ENCODE assay signal across 28 cellular contexts in genomic region chr1:25040122-25040685, GRCh38.
"Had no signal": no experiment of that assay in that cellular context is flagged by ENCODE, and none has a peak within 500 bp of the region (broad histone marks: within the 10 kb centered on the region; RNA-seq: fewer than 3 reads in every experiment).

No MANE protein-coding gene starts in this region.

- H3K27ac Mint-ChIP-seq: effector memory CD8-positive, alpha-beta T cell; memory B cell; type B pancreatic cell had no signal

- H3K9me3 Mint-ChIP-seq: effector memory CD8-positive, alpha-beta T cell; immature natural killer cell; memory B cell; natural killer cell treated with Interleukin-12 subunit alpha and Interleukin-12 subunit beta and Interleukin-15 and Interleukin-18, amount 100 ng/mL, for 72 hours; neural crest cell; stimulated activated effector memory CD8-positive, alpha-beta T cell treated with anti-CD3 and anti-CD28 coated beads, Interleukin-12 subunit alpha, Interleukin-12 subunit beta, amount 100 ng/mL, for 72 hours; type B pancreatic cell had no signal

- H3K9me3 ChIP-seq: esophagus squamous epithelium, neutrophil, prostate gland, sigmoid colon, testis, tibial artery had no signal

- ATAC-seq: effector memory CD8-positive, alpha-beta T cell; heart right ventricle; natural killer cell treated with Interleukin-12 subunit alpha and Interleukin-12 subunit beta and Interleukin-15 and Interleukin-18, amount 100 ng/mL, for 72 hours; right cardiac atrium; stimulated activated effector memory CD8-positive, alpha-beta T cell treated with anti-CD3 and anti-CD28 coated beads, Interleukin-12 subunit alpha, Interleukin-12 subunit beta, amount 100 ng/mL, for 72 hours had no signal

- FAIRE-seq: endometrium had no signal

- H3K4me3 ChIP-seq: esophagus squamous epithelium, heart right ventricle, lung, prostate gland, sigmoid colon, stomach, testis, tibial artery had no signal

- H3K27ac ChIP-seq: esophagus squamous epithelium, heart right ventricle, neutrophil, prostate gland, sigmoid colon, stomach, testis, tibial artery had no signal

- H3K4me1 Mint-ChIP-seq: neural crest cell had no signal

- DNase-seq: cortex of kidney; effector memory CD8-positive, alpha-beta T cell; erythroblast; esophagus squamous epithelium; foreskin melanocyte; glutamatergic neuron; heart right ventricle; hippocampal formation; immature natural killer cell; islet precursor cell; naive B cell; right cardiac atrium; sigmoid colon; stimulated activated CD4-positive, alpha-beta T cell treated with anti-CD3 and anti-CD28 coated beads, Interleukin-2, amount 100 ng/mL, for 24 hours; stimulated activated CD4-positive, alpha-beta T cell treated with anti-CD3 and anti-CD28 coated beads, Interleukin-4, amount 100 ng/mL, for 24 hours; stimulated activated naive CD4-positive, alpha-beta T cell treated with Interleukin-2 at 50 U/mL for 16 hours; stomach; testis; tibial artery had no signal

- H3K4me3 Mint-ChIP-seq: memory B cell; naive B cell; natural killer cell treated with Interleukin-12 subunit alpha and Interleukin-12 subunit beta and Interleukin-15 and Interleukin-18, amount 100 ng/mL, for 72 hours; neural crest cell; stimulated activated effector memory CD8-positive, alpha-beta T cell treated with anti-CD3 and anti-CD28 coated beads, Interleukin-12 subunit alpha, Interleukin-12 subunit beta, amount 100 ng/mL, for 72 hours; type B pancreatic cell had no signal

- H3K27me3 ChIP-seq: neutrophil, testis had no signal

- H3K36me3 ChIP-seq: esophagus squamous epithelium, heart right ventricle, neutrophil, prostate gland, sigmoid colon, stomach, tibial artery had no signal

- H3K36me3 Mint-ChIP-seq: immature natural killer cell; memory B cell; naive B cell; natural killer cell treated with Interleukin-12 subunit alpha and Interleukin-12 subunit beta and Interleukin-15 and Interleukin-18, amount 100 ng/mL, for 72 hours; stimulated activated effector memory CD8-positive, alpha-beta T cell treated with anti-CD3 and anti-CD28 coated beads, Interleukin-12 subunit alpha, Interleukin-12 subunit beta, amount 100 ng/mL, for 72 hours; type B pancreatic cell had no signal

- H3K4me1 ChIP-seq: esophagus squamous epithelium, prostate gland, sigmoid colon, testis, tibial artery had no signal
